1 cellular context compared by ENCODE assay signal in the genomic region with DNA sequence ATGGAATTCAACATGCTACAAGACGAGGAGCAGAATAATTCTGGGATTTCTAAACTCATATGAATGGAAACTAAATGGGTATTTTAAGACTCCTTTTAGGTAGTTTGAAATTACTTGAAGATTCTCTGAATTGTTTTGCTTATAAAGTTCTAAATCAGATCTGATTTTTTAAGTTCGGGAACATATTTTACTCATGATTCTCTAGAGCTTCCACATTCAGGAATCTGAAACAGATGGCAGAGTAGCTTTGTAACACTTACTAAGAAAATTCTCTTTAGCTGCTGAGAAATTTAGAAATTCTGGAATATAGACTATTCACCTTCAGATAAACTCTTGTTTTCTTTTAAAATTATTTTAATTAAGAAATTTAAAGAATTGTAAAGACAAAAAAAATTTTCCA.
TF ChIP-seq lines count a peak whose summit lies in the region.

No MANE protein-coding gene starts in this region.

TF ChIP-seq in GM23338, 12 proteins besides CTCF, POLR2A, EP300 and RAD21 (continued from another document):
- TF ChIP-seq, protein P1, sequence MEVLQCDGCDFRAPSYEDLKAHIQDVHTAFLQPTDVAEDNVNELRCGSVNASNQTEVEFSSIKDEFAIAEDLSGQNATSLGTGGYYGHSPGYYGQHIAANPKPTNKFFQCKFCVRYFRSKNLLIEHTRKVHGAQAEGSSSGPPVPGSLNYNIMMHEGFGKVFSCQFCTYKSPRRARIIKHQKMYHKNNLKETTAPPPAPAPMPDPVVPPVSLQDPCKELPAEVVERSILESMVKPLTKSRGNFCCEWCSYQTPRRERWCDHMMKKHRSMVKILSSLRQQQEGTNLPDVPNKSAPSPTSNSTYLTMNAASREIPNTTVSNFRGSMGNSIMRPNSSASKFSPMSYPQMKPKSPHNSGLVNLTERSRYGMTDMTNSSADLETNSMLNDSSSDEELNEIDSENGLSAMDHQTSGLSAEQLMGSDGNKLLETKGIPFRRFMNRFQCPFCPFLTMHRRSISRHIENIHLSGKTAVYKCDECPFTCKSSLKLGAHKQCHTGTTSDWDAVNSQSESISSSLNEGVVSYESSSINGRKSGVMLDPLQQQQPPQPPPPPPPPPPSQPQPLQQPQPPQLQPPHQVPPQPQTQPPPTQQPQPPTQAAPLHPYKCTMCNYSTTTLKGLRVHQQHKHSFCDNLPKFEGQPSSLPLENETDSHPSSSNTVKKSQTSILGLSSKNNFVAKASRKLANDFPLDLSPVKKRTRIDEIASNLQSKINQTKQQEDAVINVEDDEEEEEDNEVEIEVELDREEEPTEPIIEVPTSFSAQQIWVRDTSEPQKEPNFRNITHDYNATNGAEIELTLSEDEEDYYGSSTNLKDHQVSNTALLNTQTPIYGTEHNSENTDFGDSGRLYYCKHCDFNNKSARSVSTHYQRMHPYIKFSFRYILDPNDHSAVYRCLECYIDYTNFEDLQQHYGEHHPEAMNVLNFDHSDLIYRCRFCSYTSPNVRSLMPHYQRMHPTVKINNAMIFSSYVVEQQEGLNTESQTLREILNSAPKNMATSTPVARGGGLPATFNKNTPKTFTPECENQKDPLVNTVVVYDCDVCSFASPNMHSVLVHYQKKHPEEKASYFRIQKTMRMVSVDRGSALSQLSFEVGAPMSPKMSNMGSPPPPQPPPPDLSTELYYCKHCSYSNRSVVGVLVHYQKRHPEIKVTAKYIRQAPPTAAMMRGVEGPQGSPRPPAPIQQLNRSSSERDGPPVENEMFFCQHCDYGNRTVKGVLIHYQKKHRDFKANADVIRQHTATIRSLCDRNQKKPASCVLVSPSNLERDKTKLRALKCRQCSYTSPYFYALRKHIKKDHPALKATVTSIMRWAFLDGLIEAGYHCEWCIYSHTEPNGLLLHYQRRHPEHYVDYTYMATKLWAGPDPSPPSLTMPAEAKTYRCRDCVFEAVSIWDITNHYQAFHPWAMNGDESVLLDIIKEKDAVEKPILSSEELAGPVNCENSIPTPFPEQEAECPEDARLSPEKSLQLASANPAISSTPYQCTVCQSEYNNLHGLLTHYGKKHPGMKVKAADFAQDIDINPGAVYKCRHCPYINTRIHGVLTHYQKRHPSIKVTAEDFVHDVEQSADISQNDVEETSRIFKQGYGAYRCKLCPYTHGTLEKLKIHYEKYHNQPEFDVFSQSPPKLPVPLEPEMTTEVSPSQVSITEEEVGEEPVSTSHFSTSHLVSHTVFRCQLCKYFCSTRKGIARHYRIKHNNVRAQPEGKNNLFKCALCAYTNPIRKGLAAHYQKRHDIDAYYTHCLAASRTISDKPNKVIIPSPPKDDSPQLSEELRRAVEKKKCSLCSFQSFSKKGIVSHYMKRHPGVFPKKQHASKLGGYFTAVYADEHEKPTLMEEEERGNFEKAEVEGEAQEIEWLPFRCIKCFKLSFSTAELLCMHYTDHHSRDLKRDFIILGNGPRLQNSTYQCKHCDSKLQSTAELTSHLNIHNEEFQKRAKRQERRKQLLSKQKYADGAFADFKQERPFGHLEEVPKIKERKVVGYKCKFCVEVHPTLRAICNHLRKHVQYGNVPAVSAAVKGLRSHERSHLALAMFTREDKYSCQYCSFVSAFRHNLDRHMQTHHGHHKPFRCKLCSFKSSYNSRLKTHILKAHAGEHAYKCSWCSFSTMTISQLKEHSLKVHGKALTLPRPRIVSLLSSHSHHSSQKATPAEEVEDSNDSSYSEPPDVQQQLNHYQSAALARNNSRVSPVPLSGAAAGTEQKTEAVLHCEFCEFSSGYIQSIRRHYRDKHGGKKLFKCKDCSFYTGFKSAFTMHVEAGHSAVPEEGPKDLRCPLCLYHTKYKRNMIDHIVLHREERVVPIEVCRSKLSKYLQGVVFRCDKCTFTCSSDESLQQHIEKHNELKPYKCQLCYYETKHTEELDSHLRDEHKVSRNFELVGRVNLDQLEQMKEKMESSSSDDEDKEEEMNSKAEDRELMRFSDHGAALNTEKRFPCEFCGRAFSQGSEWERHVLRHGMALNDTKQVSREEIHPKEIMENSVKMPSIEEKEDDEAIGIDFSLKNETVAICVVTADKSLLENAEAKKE (CRISPR knock-in tag; IDR thresholded peaks at IDR 0.05) = no peak
- TF ChIP-seq EZH2phosphoT487 (IDR thresholded peaks at IDR 0.05; ENCODE audit: unreplicated experiment) (no peak), ZNF331 (CRISPR knock-in tag; IDR thresholded peaks at IDR 0.05; ENCODE audit: low read depth) (no peak), STAT1 (IDR thresholded peaks at IDR 0.05; ENCODE audit: unreplicated experiment) (no peak), ZNF114 (CRISPR knock-in tag; IDR thresholded peaks at IDR 0.05) (no peak), CREB1 (CRISPR knock-in tag; IDR thresholded peaks at IDR 0.05; ENCODE audit: low read depth) (no peak), EZH2 (IDR thresholded peaks at IDR 0.05; ENCODE audit: low read depth, unreplicated experiment) (no peak)
- TF ChIP-seq, protein P2, sequence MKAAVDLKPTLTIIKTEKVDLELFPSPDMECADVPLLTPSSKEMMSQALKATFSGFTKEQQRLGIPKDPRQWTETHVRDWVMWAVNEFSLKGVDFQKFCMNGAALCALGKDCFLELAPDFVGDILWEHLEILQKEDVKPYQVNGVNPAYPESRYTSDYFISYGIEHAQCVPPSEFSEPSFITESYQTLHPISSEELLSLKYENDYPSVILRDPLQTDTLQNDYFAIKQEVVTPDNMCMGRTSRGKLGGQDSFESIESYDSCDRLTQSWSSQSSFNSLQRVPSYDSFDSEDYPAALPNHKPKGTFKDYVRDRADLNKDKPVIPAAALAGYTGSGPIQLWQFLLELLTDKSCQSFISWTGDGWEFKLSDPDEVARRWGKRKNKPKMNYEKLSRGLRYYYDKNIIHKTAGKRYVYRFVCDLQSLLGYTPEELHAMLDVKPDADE (IDR thresholded peaks at IDR 0.05) = no peak
